Comparison of ENCODE assay signal across 1 cellular context in the genomic region with DNA sequence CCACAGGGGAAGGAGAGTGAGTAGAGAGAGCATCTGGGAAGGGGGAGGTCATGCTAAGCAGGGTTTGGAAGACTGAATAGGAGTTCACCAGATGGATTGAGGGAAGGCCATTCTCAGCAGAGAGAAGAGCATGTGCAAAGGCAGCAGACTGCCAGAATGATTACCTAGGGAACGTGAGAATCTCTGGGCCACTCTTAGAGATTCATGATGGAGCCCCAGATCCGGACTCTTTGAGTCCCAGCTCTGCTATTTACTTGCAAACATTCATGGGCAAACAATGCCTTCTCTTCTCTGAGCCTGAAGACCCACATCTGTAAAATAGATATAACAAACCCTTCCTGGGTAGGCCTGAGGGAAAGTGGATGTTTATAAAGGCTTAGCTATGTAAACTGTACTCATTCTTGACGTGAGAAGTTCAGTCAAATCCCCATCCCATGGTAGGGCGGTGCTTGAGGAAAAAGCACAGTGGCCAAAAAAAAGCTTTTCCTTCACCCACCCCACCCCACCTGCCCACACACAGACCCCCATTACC.
TF ChIP-seq lines count a peak whose summit lies in the region.

No MANE protein-coding gene starts in this region.

TF ChIP-seq in SK-N-SH, 30 proteins besides CTCF, POLR2A, EP300 and RAD21 (continued from another document):
- no peak for TF ChIP-seq ZBTB33 (IDR thresholded peaks at IDR 0.05; ENCODE audit: borderline replicate concordance, low read depth)
- no peak for TF ChIP-seq JUND (IDR thresholded peaks at IDR 0.05)
- TF ChIP-seq, protein P1, sequence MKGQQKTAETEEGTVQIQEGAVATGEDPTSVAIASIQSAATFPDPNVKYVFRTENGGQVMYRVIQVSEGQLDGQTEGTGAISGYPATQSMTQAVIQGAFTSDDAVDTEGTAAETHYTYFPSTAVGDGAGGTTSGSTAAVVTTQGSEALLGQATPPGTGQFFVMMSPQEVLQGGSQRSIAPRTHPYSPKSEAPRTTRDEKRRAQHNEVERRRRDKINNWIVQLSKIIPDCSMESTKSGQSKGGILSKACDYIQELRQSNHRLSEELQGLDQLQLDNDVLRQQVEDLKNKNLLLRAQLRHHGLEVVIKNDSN (IDR thresholded peaks at IDR 0.05; ENCODE audit: borderline replicate concordance, low read depth): no peak
- no peak for TF ChIP-seq FOSL2 (IDR thresholded peaks at IDR 0.05; ENCODE audit: borderline replicate concordance, low read depth)
- no peak for TF ChIP-seq SMC3 (IDR thresholded peaks at IDR 0.05; ENCODE audit: low read depth, low read length)
- TF ChIP-seq TAF1 (IDR thresholded peaks at IDR 0.05; ENCODE audit: borderline replicate concordance, low read depth, low read length): no peak
- no peak for TF ChIP-seq FOXM1 (IDR thresholded peaks at IDR 0.05; ENCODE audit: low read depth)
- TF ChIP-seq MAX (IDR thresholded peaks at IDR 0.05; ENCODE audit: low read depth): no peak
- TF ChIP-seq, protein P2, sequence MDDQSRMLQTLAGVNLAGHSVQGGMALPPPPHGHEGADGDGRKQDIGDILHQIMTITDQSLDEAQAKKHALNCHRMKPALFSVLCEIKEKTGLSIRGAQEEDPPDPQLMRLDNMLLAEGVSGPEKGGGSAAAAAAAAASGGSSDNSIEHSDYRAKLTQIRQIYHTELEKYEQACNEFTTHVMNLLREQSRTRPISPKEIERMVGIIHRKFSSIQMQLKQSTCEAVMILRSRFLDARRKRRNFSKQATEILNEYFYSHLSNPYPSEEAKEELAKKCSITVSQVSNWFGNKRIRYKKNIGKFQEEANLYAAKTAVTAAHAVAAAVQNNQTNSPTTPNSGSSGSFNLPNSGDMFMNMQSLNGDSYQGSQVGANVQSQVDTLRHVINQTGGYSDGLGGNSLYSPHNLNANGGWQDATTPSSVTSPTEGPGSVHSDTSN (IDR thresholded peaks at IDR 0.05): no peak
- no peak for TF ChIP-seq NRF1 (IDR thresholded peaks at IDR 0.05; ENCODE audit: low read depth, low read length)
- TF ChIP-seq RXRA (IDR thresholded peaks at IDR 0.05; ENCODE audit: borderline replicate concordance, low read depth): no peak
- no peak for TF ChIP-seq YY1 (IDR thresholded peaks at IDR 0.05; ENCODE audit: low read depth)
TF ChIP-seq in SK-N-SH: peak in this region for 0.
